In genomic region chr9:682633-683508, GRCh38 we compare ENCODE assay signal across 11 cellular contexts.
DNase-seq lines count a peak whose midpoint lies in the region; ATAC-seq and TF ChIP-seq lines count a peak whose summit lies in the region.
"Had no signal": no experiment of that assay in that cellular context is flagged by ENCODE, and none has a peak within 500 bp of the region (broad histone marks: within the 10 kb centered on the region; RNA-seq: fewer than 3 reads in every experiment).

No MANE protein-coding gene starts in this region.

- H3K27me3 ChIP-seq in esophagus muscularis mucosa, result no peaks in the 10 kb centered on the region
- no peaks in the 10 kb centered on the region for H3K27me3 ChIP-seq in vagina
- H3K27me3 ChIP-seq in effector memory CD4-positive, alpha-beta T cell (replicated peaks; ENCODE audit: control insufficient read depth, insufficient read depth, low read length, poor library complexity, severe bottlenecking), result no peaks in the 10 kb centered on the region

- WGBS in esophagus muscularis mucosa, result 74% methylated on average over 11 of the region's 12 CpGs

- no peak for TF ChIP-seq CTCF in esophagus muscularis mucosa (IDR thresholded peaks at IDR 0.05)
- TF ChIP-seq CTCF in vagina (IDR thresholded peaks at IDR 0.05), result no peak

- TF ChIP-seq POLR2A in esophagus muscularis mucosa (IDR thresholded peaks at IDR 0.05; ENCODE audit: low read depth) (no peak), vagina (IDR thresholded peaks at IDR 0.05) (no peak)

- H3K27ac ChIP-seq in esophagus muscularis mucosa (replicated peaks in 1 of 4) (peak overlapping the region in 3 of 4 donors; percentile 79 to 86 (median 82)), vagina (peak overlapping the region; percentile 88)
- no peak overlapping the region for H3K27ac ChIP-seq in effector memory CD4-positive, alpha-beta T cell (ENCODE audit: insufficient read depth, low read length, poor library complexity, severe bottlenecking)

- intact Hi-C loops in Right ventricle myocardium superior (cut with DNase I), result no loop called here
- intact Hi-C loops in Right ventricle myocardium inferior (cut with DNase I), result no loop called here
- intact Hi-C loops in esophagus muscularis mucosa (cut with DNase I), result no loop called here
- intact Hi-C loops in vagina (cut with DNase I), result no loop called here

- TF ChIP-seq EP300 in esophagus muscularis mucosa (IDR thresholded peaks at IDR 0.05), result no peak

- peak; percentile 42 for ATAC-seq in Right ventricle myocardium superior (ENCODE audit: poor library complexity)
- ATAC-seq in Right ventricle myocardium inferior, result no peak

- DNase-seq in Right ventricle myocardium superior (no peak), Right ventricle myocardium inferior (ENCODE audit: missing footprints) (no peak), esophagus muscularis mucosa (ENCODE audit: extremely low spot score) (no peak), mucosa of gallbladder (ENCODE audit: low spot score) (peak; percentile 80), vagina (ENCODE audit: extremely low spot score in 2 of 2) (no peak), NCI-H2081 treated with DMSO at 0.1 percent for 48 hours (lab: John Stamatoyannopoulos, UW) (no peak), NCI-H748 (lab: John Stamatoyannopoulos, UW; ENCODE audit: unreplicated experiment) (no peak)
- no peak for DNase-seq in effector memory CD4-positive, alpha-beta T cell
- DNase-seq: effector CD8-positive, alpha-beta T cell; stimulated activated CD4-positive, alpha-beta T cell treated with anti-CD3 and anti-CD28 coated beads, Interleukin-1b, Interleukin-23, amount 100 ng/mL, for 48 hours had no signal

- H3K36me3 ChIP-seq in esophagus muscularis mucosa (no peaks in the 10 kb centered on the region), vagina (no peaks in the 10 kb centered on the region)
- no peaks in the 10 kb centered on the region for H3K36me3 ChIP-seq in effector memory CD4-positive, alpha-beta T cell (ENCODE audit: control insufficient read depth, insufficient read depth, low read length)

- no peaks in the 10 kb centered on the region for H3K9me3 ChIP-seq in esophagus muscularis mucosa
- no peaks in the 10 kb centered on the region for H3K9me3 ChIP-seq in vagina
- no peaks in the 10 kb centered on the region for H3K9me3 ChIP-seq in effector memory CD4-positive, alpha-beta T cell (ENCODE audit: control insufficient read depth, low read length)

- H3K4me3 ChIP-seq in esophagus muscularis mucosa (no peak overlapping the region), vagina (no peak overlapping the region)
- no peak overlapping the region for H3K4me3 ChIP-seq in effector memory CD4-positive, alpha-beta T cell (ENCODE audit: insufficient read depth, low read depth, low read length, poor library complexity, severe bottlenecking)
- H3K4me3 ChIP-seq: lung had no signal

- H3K4me1 ChIP-seq in esophagus muscularis mucosa (peaks cover 49 to 60% (median 54%) of the 10 kb centered on the region in 4 donors), vagina (peaks cover 61% of the 10 kb centered on the region)
- H3K4me1 ChIP-seq in effector memory CD4-positive, alpha-beta T cell (ENCODE audit: control insufficient read depth, insufficient read depth, low read length, poor library complexity, severe bottlenecking), result no peaks in the 10 kb centered on the region
